ENCODE assay signal across 8 cellular contexts in the genomic region with DNA sequence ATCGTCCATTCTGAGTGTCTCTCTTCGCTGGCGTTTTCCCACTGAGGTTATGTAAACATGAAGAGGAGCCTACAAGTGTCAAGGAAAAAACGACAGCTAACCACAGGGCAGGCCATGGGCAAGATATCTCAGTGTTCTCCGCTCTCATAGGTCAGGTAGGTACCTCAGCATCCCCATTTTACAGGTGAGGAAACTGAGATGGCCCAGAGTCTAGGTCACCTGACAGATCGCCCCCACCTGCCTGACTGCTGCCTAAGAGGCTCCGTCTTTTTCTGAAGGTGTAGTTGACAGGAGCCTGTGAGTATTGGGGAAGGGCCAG. TPM values are rescaled to one million over a fixed set of nuclear protein-coding genes. Genes with fewer than 3 reads are reported as not detected.
A peak's percentile ranks its signal among the peaks of the same experiment; 100 is the strongest.
DNase-seq lines count a peak whose midpoint lies in the region; ATAC-seq and TF ChIP-seq lines count a peak whose summit lies in the region.

No MANE protein-coding gene starts in this region.

- H3K14ac ChIP-seq in trophoblast cell (ENCODE audit: low read length): no peak overlapping the region

- intact Hi-C loops in Panc1 (cut with micrococcal nuclease; ENCODE audit: unreplicated experiment): no loop called here

- no peak for DNase-seq in GM06990 (ENCODE audit: extremely low read depth, insufficient read length)
- no peak for DNase-seq in Panc1 (ENCODE audit: low read depth, low spot score)
- no peak for DNase-seq in trophoblast cell
- no peak for DNase-seq in SIG-M5 (lab: John Stamatoyannopoulos, UW)
- no peak for DNase-seq in stimulated activated CD4-positive, alpha-beta T cell treated with anti-CD3 and anti-CD28 coated beads, Interleukin-12 subunit alpha, Interleukin-12 subunit beta, amount 100 ng/mL, for 4 hours
- no peak for DNase-seq in OCI-M1 (lab: John Stamatoyannopoulos, UW)
- DNase-seq in NCI-H2081 treated with DMSO at 0.1 percent for 48 hours (lab: John Stamatoyannopoulos, UW): no peak

- no peak overlapping the region for H3K23ac ChIP-seq in trophoblast cell (ENCODE audit: low read length)

- H3K36me3 ChIP-seq in GM06990 (ENCODE audit: control insufficient read depth, insufficient read depth, low read length) (peaks cover 1% of the 10 kb centered on the region; the same call in 1 of the 2 replicates), Panc1 (ENCODE audit: control insufficient read depth, insufficient read depth, low read length) (no peaks in the 10 kb centered on the region; the same call in none of the 2 replicates), trophoblast cell (ENCODE audit: control insufficient read depth in 1 of 2, insufficient read depth in 2 of 2, low read length in 2 of 2) (peaks cover 1 to 4% of the 10 kb centered on the region in 2 experiments)

- H2AK5ac ChIP-seq in trophoblast cell (ENCODE audit: low read length): no peak overlapping the region

- H3K27me3 ChIP-seq in GM06990 (replicated peaks; ENCODE audit: control insufficient read depth, insufficient read depth, low read length) (no peaks in the 10 kb centered on the region), Panc1 (ENCODE audit: control insufficient read depth, insufficient read depth, low read length) (no peaks in the 10 kb centered on the region), trophoblast cell (ENCODE audit: insufficient read depth, low read length) (no peaks in the 10 kb centered on the region)

- H2AFZ ChIP-seq in trophoblast cell (ENCODE audit: insufficient read depth, low read length, poor library complexity): no peak overlapping the region

- H3K9me3 ChIP-seq in Panc1 (ENCODE audit: control insufficient read depth, insufficient read depth, low read depth, low read length): no peaks in the 10 kb centered on the region
- H3K9me3 ChIP-seq in trophoblast cell (ENCODE audit: insufficient read depth, low read depth, low read length): peaks cover 2% of the 10 kb centered on the region

- H2BK12ac ChIP-seq in trophoblast cell (ENCODE audit: low read length): no peak overlapping the region

- TF ChIP-seq CTCF in GM06990 (IDR thresholded peaks at IDR 0.05; ENCODE audit: insufficient read depth, low read length, poor library complexity, severe bottlenecking) (no peak), Panc1 (IDR thresholded peaks at IDR 0.05) (no peak)

- WGBS in trophoblast cell (ENCODE audit: extremely low coverage, insufficient coverage, insufficient read length): no CpG with 5 or more reads among the region's 7 CpGs

- POLR2A ChIA-PET in Panc1 (lab: Charles Lee): no interaction called here

- H3K79me1 ChIP-seq in trophoblast cell (ENCODE audit: low read length): no peaks in the 10 kb centered on the region

- peak overlapping the region; percentile 74 for H3K9ac ChIP-seq in trophoblast cell (ENCODE audit: low read length)

- CTCF ChIA-PET in Panc1 (lab: Charles Lee): interaction anchor here (0.7 to 2.5 kb wide), 4 partner anchors 15 to 352 kb away, joined by 3 to 12 read pairs (median 5); no protein-coding TSS in a partner anchor

- no peak overlapping the region for H2BK120ac ChIP-seq in trophoblast cell (ENCODE audit: insufficient read depth, low read length, poor library complexity)

- H3K4me2 ChIP-seq in trophoblast cell (ENCODE audit: low read length): peak overlapping the region; percentile 97

- no peak overlapping the region for H3K4ac ChIP-seq in trophoblast cell (ENCODE audit: low read depth, low read length)

- H3K18ac ChIP-seq in trophoblast cell (ENCODE audit: low read length): no peak overlapping the region

- H3K4me3 ChIP-seq in GM06990 (replicated peaks; ENCODE audit: low read depth, low read length) (peak overlapping the region; percentile 66), Panc1 (ENCODE audit: low read depth in 2 of 2, low read length in 2 of 2) (peak overlapping the region; percentile 74 to 81), trophoblast cell (ENCODE audit: low read depth, low read length) (no peak overlapping the region)

- H3K27ac ChIP-seq in Panc1 (ENCODE audit: low read length) (peak overlapping the region; percentile 49), trophoblast cell (ENCODE audit: low read depth, low read length) (no peak overlapping the region)

- no peak for ATAC-seq in Panc1
- peak; percentile 1 for ATAC-seq in esophagus mucosa

- H4K8ac ChIP-seq in trophoblast cell (ENCODE audit: low read depth, low read length): no peak overlapping the region

- no peak overlapping the region for H4K91ac ChIP-seq in trophoblast cell (ENCODE audit: low read depth, low read length)

- TSS peak; percentile 45 for BruUV-seq in Panc1 (replicated peaks; lab: Mats Ljungman, UMichigan)

- H4K12ac ChIP-seq in trophoblast cell (ENCODE audit: low read depth, low read length): peak overlapping the region; percentile 37

- H3K4me1 ChIP-seq in Panc1 (ENCODE audit: control insufficient read depth, insufficient read depth, low read length) (no peaks in the 10 kb centered on the region), trophoblast cell (ENCODE audit: control insufficient read depth in 1 of 2, insufficient read depth in 2 of 2, low read length in 2 of 2) (peaks cover 5 to 6% of the 10 kb centered on the region in 2 experiments)

- in situ Hi-C loops in Panc1 (cut with HindIII; ENCODE audit: low pct_unique_long_range_greater_than_20kb, low sequenced_read_pairs): no loop called here

- H2BK5ac ChIP-seq in trophoblast cell (ENCODE audit: low read depth, low read length, poor library complexity): no peak overlapping the region

- H3K79me2 ChIP-seq in trophoblast cell (ENCODE audit: control insufficient read depth, insufficient read depth, low read length, poor library complexity): peaks cover 6% of the 10 kb centered on the region

RNA-seq across cellular contexts. Expression of gene NDUFA6, which starts 0.8 kb away (rescaled TPM):
- total RNA-seq in Panc1 (2021; ENCODE audit: unreplicated experiment): 92.2 TPM
- polyA plus RNA-seq in Panc1 (2012; ENCODE audit: insufficient read length): 69.4 TPM
- total RNA-seq in esophagus mucosa: 76.9 TPM
- 106 and 109 TPM in 2 replicates for polyA plus RNA-seq in trophoblast cell (2013)

RNA-seq across cellular contexts. Expression of gene SMDT1, which starts 11.9 kb away (rescaled TPM):
- total RNA-seq in Panc1 (2021; ENCODE audit: unreplicated experiment) (44.6 TPM), esophagus mucosa (86.4 TPM)
- 44.3 TPM for polyA plus RNA-seq in Panc1 (2012; ENCODE audit: insufficient read length)
- 25.6 and 27.4 TPM in 2 replicates for polyA plus RNA-seq in trophoblast cell (2013)

RNA-seq across cellular contexts. Expression of gene PHETA2, which starts 17.4 kb away (rescaled TPM):
- total RNA-seq in Panc1 (2021; ENCODE audit: unreplicated experiment): 1.3 TPM
- polyA plus RNA-seq in Panc1 (2012; ENCODE audit: insufficient read length): 2.6 TPM
- 5.5 TPM for total RNA-seq in esophagus mucosa
- polyA plus RNA-seq in trophoblast cell (2013): 2.1 and 2.3 TPM in 2 replicates

RNA-seq across cellular contexts. Expression of gene NAGA, which starts 20.8 kb away (rescaled TPM):
- total RNA-seq in Panc1 (2021; ENCODE audit: unreplicated experiment): 24.2 TPM
- 25.9 TPM for polyA plus RNA-seq in Panc1 (2012; ENCODE audit: insufficient read length)
- 11.2 TPM for total RNA-seq in esophagus mucosa
- polyA plus RNA-seq in trophoblast cell (2013): 13.4 and 13.8 TPM in 2 replicates

RNA-seq across cellular contexts. Expression of gene CYP2D6, which starts 39.2 kb away (rescaled TPM):
- 2.7 TPM for total RNA-seq in Panc1 (2021; ENCODE audit: unreplicated experiment)
- polyA plus RNA-seq in Panc1 (2012; ENCODE audit: insufficient read length): 2.8 TPM
- 1.1 TPM for total RNA-seq in esophagus mucosa
- polyA plus RNA-seq in trophoblast cell (2013): 0.31 and 0.48 TPM in 2 replicates
